Comparison of ENCODE assay signal across 19 cellular contexts in genomic region chr5:66966439-66966838, GRCh38.
DNase-seq lines count a peak whose midpoint lies in the region; ATAC-seq, FAIRE-seq and TF ChIP-seq lines count a peak whose summit lies in the region.
"Had no signal": no experiment of that assay in that cellular context is flagged by ENCODE, and none has a peak within 500 bp of the region (broad histone marks: within the 10 kb centered on the region; RNA-seq: fewer than 3 reads in every experiment).

No MANE protein-coding gene starts in this region.

- no peaks in the 10 kb centered on the region for H4K20me1 ChIP-seq in GM23248 (ENCODE audit: insufficient read depth)
- H4K20me1 ChIP-seq in IMR-90 (ENCODE audit: insufficient read depth, low read length), result no peaks in the 10 kb centered on the region
- no peaks in the 10 kb centered on the region for H4K20me1 ChIP-seq in HepG2 (ENCODE audit: insufficient read depth, low read length)

- in situ Hi-C loops in GM23248 (cut with MboI) (no loop called here), IMR-90 (cut with MboI; ENCODE audit: low sequenced_read_pairs) (no loop called here), HepG2 (cut with HindIII; ENCODE audit: extremely low pct_ligation_motif_present, low pct_unique_long_range_greater_than_20kb) (no loop called here)

- peaks cover 29% of the 10 kb centered on the region for H3F3A ChIP-seq in GM23248 (ENCODE audit: insufficient read depth)

- H4K5ac ChIP-seq in IMR-90 (ENCODE audit: low read depth, low read length), result no peak overlapping the region

- POLR2A ChIA-PET in IMR-90 (lab: Charles Lee; ENCODE audit: unreplicated experiment) (no interaction called here), HepG2 (lab: Yijun Ruan, JAX) (no interaction called here)

- H3K4me2 ChIP-seq in GM23248 (ENCODE audit: unreplicated experiment) (no peak overlapping the region), IMR-90 (ENCODE audit: low read depth, low read length) (no peak overlapping the region), HepG2 (ENCODE audit: low read depth, low read length) (no peak overlapping the region)
- H3K4me2 ChIP-seq: PC-9 had no signal

- no peak overlapping the region for H2BK120ac ChIP-seq in IMR-90 (ENCODE audit: low read depth, low read length)

- TF ChIP-seq RAD21 in IMR-90 (IDR thresholded peaks at IDR 0.05; ENCODE audit: low read length) (no peak), HepG2 (CRISPR knock-in tag; IDR thresholded peaks at IDR 0.05) (no peak)

- H3K9me3 ChIP-seq in GM23248 (ENCODE audit: low read depth) (no peaks in the 10 kb centered on the region), IMR-90 (ENCODE audit: control insufficient read depth, insufficient read depth, low read length) (no peaks in the 10 kb centered on the region), HepG2 (ENCODE audit: low read length) (no peaks in the 10 kb centered on the region)

- H3K23ac ChIP-seq in IMR-90 (ENCODE audit: low read depth, low read length), result no peak overlapping the region

- H3K9me2 ChIP-seq in GM23248 (ENCODE audit: insufficient read depth), result no peaks in the 10 kb centered on the region

- peaks cover 12% of the 10 kb centered on the region for H3K79me2 ChIP-seq in GM23248 (ENCODE audit: insufficient read depth)
- H3K79me2 ChIP-seq in HepG2 (ENCODE audit: insufficient read depth, low read length), result no peaks in the 10 kb centered on the region

- no peak overlapping the region; the same call in 1 of the 2 replicates for H3K14ac ChIP-seq in IMR-90 (replicated peaks; ENCODE audit: low read depth, low read length)

- H3K36me3 ChIP-seq in GM23248 (ENCODE audit: low read depth) (no peaks in the 10 kb centered on the region), IMR-90 (ENCODE audit: control insufficient read depth, insufficient read depth, low read length) (no peaks in the 10 kb centered on the region), bronchial epithelial cell (ENCODE audit: control insufficient read depth, insufficient read depth, low read length) (no peaks in the 10 kb centered on the region), HepG2 (replicated peaks in 1 of 2; ENCODE audit: control insufficient read depth in 1 of 2, insufficient read depth in 2 of 2, low read length in 2 of 2) (no peaks in the 10 kb centered on the region)

- H3K9me1 ChIP-seq in IMR-90 (ENCODE audit: insufficient read depth, low read length), result peaks cover 7% of the 10 kb centered on the region; the same call in 1 of the 2 replicates

- H3K56ac ChIP-seq in IMR-90 (ENCODE audit: extremely low read depth, insufficient read depth, low read length), result no peak overlapping the region

- H3K27ac ChIP-seq in GM23248 (peak overlapping the region; percentile 49; the same call in 1 of the 2 replicates), IMR-90 (ENCODE audit: insufficient read depth, low read length) (no peak overlapping the region), HepG2 (ENCODE audit: extremely low read length, insufficient read depth, low read length) (no peak overlapping the region)
- H3K27ac ChIP-seq: PC-9, SK-N-MC had no signal

- DNase-seq in GM23248 (no peak), IMR-90 (no peak), bronchial epithelial cell (ENCODE audit: low read depth) (no peak), HepG2 (ENCODE audit: low spot score) (no peak), GM03348 (ENCODE audit: low spot score) (no peak), hepatic stellate cell (ENCODE audit: low spot score) (no peak)
- no peak for DNase-seq in effector CD4-positive, alpha-beta T cell
- DNase-seq: CD8-positive, alpha-beta T cell; GF-D8; MV-4-11; NCI-H1417; NCI-H187 treated with DMSO at 0.1 percent for 48 hours; NCI-H774; PC-9; T-cell had no signal

- intact Hi-C loops in IMR-90 (cut with micrococcal nuclease) (loop anchor here (10.0 kb wide), 1 partner anchor 142 kb away; no protein-coding TSS in a partner anchor), HepG2 (cut with micrococcal nuclease; ENCODE audit: unreplicated experiment) (no loop called here)

- CTCF ChIA-PET in IMR-90 (lab: Yijun Ruan, JAX), result no interaction called here
- CTCF ChIA-PET in HepG2 (lab: Yijun Ruan, JAX; ENCODE audit: low intra/inter-chr PET ratio, low total read pairs), result no interaction called here

- peak; percentile 7 for FAIRE-seq in bronchial epithelial cell (lab: Jason Lieb, UNC)
- no peak for FAIRE-seq in HepG2 (lab: Jason Lieb, UNC)
- FAIRE-seq: GM12892, H54, K562 had no signal

- dilution Hi-C loops in IMR-90 (cut with HindIII; ENCODE audit: low sequenced_read_pairs, unreplicated experiment), result no loop called here

- H3K4me1 ChIP-seq in GM23248 (ENCODE audit: insufficient read depth), result peaks cover 16% of the 10 kb centered on the region; the same call in 1 of the 2 replicates
- peaks cover 5% of the 10 kb centered on the region for H3K4me1 ChIP-seq in IMR-90 (ENCODE audit: control insufficient read depth, insufficient read depth, low read length)
- H3K4me1 ChIP-seq in HepG2 (ENCODE audit: insufficient read depth, low read length), result no peaks in the 10 kb centered on the region

- H2BK5ac ChIP-seq in IMR-90 (ENCODE audit: low read depth, low read length, poor library complexity, severe bottlenecking), result no peak overlapping the region

- 0 out of 2 replicates have a peak overlapping the region, but pooled peaks have one; percentile 41 for H2BK20ac ChIP-seq in IMR-90 (ENCODE audit: low read depth, low read length)

- H3K9ac ChIP-seq in GM23248, result no peak overlapping the region
- no peak overlapping the region for H3K9ac ChIP-seq in IMR-90 (ENCODE audit: low read depth, low read length)
- H3K9ac ChIP-seq in HepG2 (ENCODE audit: insufficient read depth, low read depth, low read length), result no peak overlapping the region

- H3K4me3 ChIP-seq in GM23248 (no peak overlapping the region), IMR-90 (ENCODE audit: insufficient read depth, low read depth, low read length) (no peak overlapping the region), bronchial epithelial cell (ENCODE audit: low read depth, low read length) (no peak overlapping the region), HepG2 (replicated peaks in 1 of 3; ENCODE audit: insufficient read depth in 1 of 3, low read depth in 2 of 3, low read length in 3 of 3) (no peak overlapping the region)
- H3K4me3 ChIP-seq: K562, PC-9, SK-N-MC had no signal

- H3K27me3 ChIP-seq in GM23248 (replicated peaks; ENCODE audit: insufficient read depth), result no peaks in the 10 kb centered on the region
- no peaks in the 10 kb centered on the region for H3K27me3 ChIP-seq in IMR-90 (ENCODE audit: control insufficient read depth, insufficient read depth, low read length)
- no peaks in the 10 kb centered on the region for H3K27me3 ChIP-seq in bronchial epithelial cell (ENCODE audit: control insufficient read depth, insufficient read depth, low read length)
- no peaks in the 10 kb centered on the region for H3K27me3 ChIP-seq in HepG2 (ENCODE audit: control insufficient read depth in 1 of 2, insufficient read depth in 2 of 2, low read length in 2 of 2)

- peak overlapping the region; percentile 18; the same call in 1 of the 2 replicates for H3K18ac ChIP-seq in IMR-90 (ENCODE audit: low read depth, low read length)

- H2AFZ ChIP-seq in GM23248, result no peak overlapping the region
- H2AFZ ChIP-seq in IMR-90 (replicated peaks; ENCODE audit: low read length, poor library complexity), result no peak overlapping the region
- H2AFZ ChIP-seq in HepG2 (ENCODE audit: low read length), result no peak overlapping the region
- H2AFZ ChIP-seq: PC-9 had no signal

- TF ChIP-seq POLR2A in IMR-90 (IDR thresholded peaks at IDR 0.05; ENCODE audit: low read depth, low read length), result no peak
- TF ChIP-seq POLR2A in HepG2 (IDR thresholded peaks at IDR 0.05; ENCODE audit: insufficient read depth in 1 of 2, low read depth in 2 of 2, low read length in 2 of 2), result no peak

- H3K79me1 ChIP-seq in IMR-90 (ENCODE audit: low read depth in 1 of 2, low read length in 2 of 2), result peaks cover 4 to 6% of the 10 kb centered on the region in 2 experiments; a peak in 2 of 4 replicates

- ATAC-seq in IMR-90 (ENCODE audit: low read depth) (no peak), HepG2 (peak; percentile 43; the same call in 1 of the 3 replicates)
- ATAC-seq: CD8-positive, alpha-beta T cell; K562; T-cell had no signal

- H4K8ac ChIP-seq in IMR-90 (ENCODE audit: low read depth in 2 of 2, low read length in 2 of 2), result no peak overlapping the region

- H2AK9ac ChIP-seq in IMR-90 (replicated peaks; ENCODE audit: low read depth, low read length, poor library complexity), result no peak overlapping the region

- no peak for TF ChIP-seq EP300 in HepG2 (IDR thresholded peaks at IDR 0.05; ENCODE audit: low read depth in 2 of 2, low read length in 2 of 2)
- TF ChIP-seq EP300 in HepG2 (CRISPR knock-in tag; IDR thresholded peaks at IDR 0.05; ENCODE audit: borderline replicate concordance), result no peak

- no peak overlapping the region for H4K91ac ChIP-seq in IMR-90 (ENCODE audit: insufficient read depth, low read depth, low read length)

- peak overlapping the region; percentile 37; the same call in 1 of the 2 replicates for H3K4ac ChIP-seq in IMR-90 (ENCODE audit: low read depth, low read length)

- H2BK15ac ChIP-seq in IMR-90 (ENCODE audit: low read depth, low read length), result no peak overlapping the region

- no TSS peak for BruUV-seq in IMR-90 (replicated peaks; lab: Mats Ljungman, UMichigan)
- BruUV-seq in HepG2 (replicated peaks; lab: Mats Ljungman, UMichigan), result no TSS peak

- H2AK5ac ChIP-seq in IMR-90 (ENCODE audit: low read depth, low read length), result no peak overlapping the region; the same call in 1 of the 2 replicates

- no peak for TF ChIP-seq CTCF in IMR-90 (conservative IDR thresholded peaks at IDR 0.05; ENCODE audit: low read depth, low read length)
- TF ChIP-seq CTCF in bronchial epithelial cell (IDR thresholded peaks at IDR 0.05; ENCODE audit: insufficient read depth, low read length, severe bottlenecking), result peak; percentile 9
- peak; percentile 34 for TF ChIP-seq CTCF in HepG2 (CRISPR knock-in tag; IDR thresholded peaks at IDR 0.05)

TF ChIP-seq in IMR-90, 13 proteins besides CTCF, POLR2A, EP300 and RAD21 (continues in another document):
- TF ChIP-seq, protein P1, sequence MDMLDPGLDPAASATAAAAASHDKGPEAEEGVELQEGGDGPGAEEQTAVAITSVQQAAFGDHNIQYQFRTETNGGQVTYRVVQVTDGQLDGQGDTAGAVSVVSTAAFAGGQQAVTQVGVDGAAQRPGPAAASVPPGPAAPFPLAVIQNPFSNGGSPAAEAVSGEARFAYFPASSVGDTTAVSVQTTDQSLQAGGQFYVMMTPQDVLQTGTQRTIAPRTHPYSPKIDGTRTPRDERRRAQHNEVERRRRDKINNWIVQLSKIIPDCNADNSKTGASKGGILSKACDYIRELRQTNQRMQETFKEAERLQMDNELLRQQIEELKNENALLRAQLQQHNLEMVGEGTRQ (IDR thresholded peaks at IDR 0.05; ENCODE audit: low read depth, low read length), result no peak
- no peak for TF ChIP-seq SMC3 (IDR thresholded peaks at IDR 0.05; ENCODE audit: low read depth, low read length)

TF ChIP-seq in HepG2, 621 proteins besides CTCF, POLR2A, EP300 and RAD21:
- TF ChIP-seq STAG1 (CRISPR knock-in tag; IDR thresholded peaks at IDR 0.05) (peak; percentile 32), TBX2 (CRISPR knock-in tag; IDR thresholded peaks at IDR 0.05; ENCODE audit: borderline replicate concordance) (no peak), SNRNP70 (IDR thresholded peaks at IDR 0.05; ENCODE audit: low read depth, low read length) (no peak)
